8 cellular contexts compared by ENCODE assay signal in the genomic region with DNA sequence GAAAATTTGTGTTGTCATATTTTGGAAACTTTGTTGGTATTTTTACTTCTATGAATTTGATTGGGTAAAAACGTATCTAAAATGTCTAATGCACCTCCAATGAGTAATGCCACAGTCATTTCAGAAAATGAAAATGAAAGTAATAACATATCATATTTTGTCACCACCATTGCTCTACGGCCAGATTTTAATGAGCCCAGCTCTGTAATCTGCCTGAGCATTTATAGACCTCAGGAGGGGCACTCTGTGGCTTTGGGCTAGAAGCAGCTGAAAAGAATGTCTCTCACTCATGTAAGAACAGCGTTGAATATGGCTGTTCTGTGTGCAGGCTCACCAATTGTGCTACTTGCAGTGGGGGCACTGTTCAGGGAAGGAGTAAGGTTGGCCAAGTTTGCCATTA.
DNase-seq lines count a peak whose midpoint lies in the region; ATAC-seq, FAIRE-seq and TF ChIP-seq lines count a peak whose summit lies in the region.

No MANE protein-coding gene starts in this region.

- no peak for TF ChIP-seq POLR2A in NB4 (IDR thresholded peaks at IDR 0.05; ENCODE audit: extremely low read depth, insufficient read length)

- no peak for FAIRE-seq in D721Med (lab: Jason Lieb, UNC)

- TF ChIP-seq CTCF in NB4 (IDR thresholded peaks at IDR 0.05; ENCODE audit: low read depth, low read length) (no peak), fibroblast of pulmonary artery (IDR thresholded peaks at IDR 0.05; ENCODE audit: low read length, missing control alignments) (no peak), D721Med (IDR thresholded peaks at IDR 0.05; ENCODE audit: insufficient read depth, missing control alignments) (no peak)

- DNase-seq in GM04504 (ENCODE audit: low read depth) (peak; percentile 2), NB4 (ENCODE audit: low read depth) (peak; percentile 25), fibroblast of pulmonary artery (ENCODE audit: low read depth) (peak; percentile 6), D721Med (ENCODE audit: insufficient read length, low spot score) (no peak), hippocampal formation (lab: John Stamatoyannopoulos, UW) (no peak), medulla oblongata (ENCODE audit: extremely low spot score) (no peak), NCI-H1105 treated with DMSO at 0.1 percent for 48 hours (lab: John Stamatoyannopoulos, UW) (no peak)

- ATAC-seq in GM21786 (IDR thresholded peaks at IDR 0.05; ENCODE audit: unreplicated experiment) = peak; percentile 77

- H3K4me3 ChIP-seq in NB4 (ENCODE audit: low read depth, low read length) (no peak overlapping the region), fibroblast of pulmonary artery (replicated peaks; ENCODE audit: low read depth, low read length) (peak overlapping the region; percentile 27)

Comparison
In these comparisons a context has a peak if more than half of its experiments do, and no peak if none do; other contexts are left out.
1. DNase-seq: peak in GM04504 (single experiment), NB4 (single experiment) and fibroblast of pulmonary artery (single experiment); none in D721Med (single experiment), hippocampal formation (0 of 2), medulla oblongata (single experiment) and NCI-H1105 treated with DMSO at 0.1 percent for 48 hours (single experiment).